8 cellular contexts compared by ENCODE assay signal in genomic region chr2:95122197-95122551, GRCh38. TPM values are rescaled to one million over a fixed set of nuclear protein-coding genes. Genes with fewer than 3 reads are reported as not detected.
DNase-seq lines count a peak whose midpoint lies in the region; ATAC-seq and TF ChIP-seq lines count a peak whose summit lies in the region.

No MANE protein-coding gene starts in this region.

- peak overlapping the region; percentile 76 for H2AFZ ChIP-seq in SU-DHL-6 (ENCODE audit: low read depth, low read length, severe bottlenecking)

- H3K4me3 ChIP-seq in SU-DHL-6 (ENCODE audit: insufficient read depth, low read length, poor library complexity, severe bottlenecking) (peak overlapping the region; percentile 70), right atrium auricular region (peak overlapping the region; percentile 73 to 95), spleen (peak overlapping the region; percentile 82 to 99 (median 95))

- peak overlapping the region; percentile 64 for H3K4me2 ChIP-seq in SU-DHL-6 (ENCODE audit: low read depth, low read length, poor library complexity, severe bottlenecking)

- no peaks in the 10 kb centered on the region for H4K20me1 ChIP-seq in SU-DHL-6 (ENCODE audit: low read depth, low read length)

- no peak for TF ChIP-seq POLR2A in spleen (IDR thresholded peaks at IDR 0.05)

- H3K36me3 ChIP-seq in SU-DHL-6 (ENCODE audit: low read length) (no peaks in the 10 kb centered on the region), right atrium auricular region (no peaks in the 10 kb centered on the region), spleen (peaks cover 0 to 7% (median 0%) of the 10 kb centered on the region in 6 donors)

- no peaks in the 10 kb centered on the region for H3F3A ChIP-seq in SU-DHL-6 (ENCODE audit: insufficient read depth)

- peak overlapping the region; percentile 86 for H3K9ac ChIP-seq in SU-DHL-6 (ENCODE audit: low read length)

- H3K27me3 ChIP-seq in SU-DHL-6 (ENCODE audit: low read length) (no peaks in the 10 kb centered on the region), right atrium auricular region (no peaks in the 10 kb centered on the region), spleen (replicated peaks in 1 of 7) (no peaks in the 10 kb centered on the region)

- H3K9me3 ChIP-seq in SU-DHL-6 (ENCODE audit: insufficient read depth, low read length): no peaks in the 10 kb centered on the region
- H3K9me3 ChIP-seq in right atrium auricular region: no peaks in the 10 kb centered on the region
- H3K9me3 ChIP-seq in spleen: no peaks in the 10 kb centered on the region

- TF ChIP-seq CTCF in SU-DHL-6 (IDR thresholded peaks at IDR 0.05; ENCODE audit: insufficient read depth, low read length, poor library complexity, severe bottlenecking) (no peak), right atrium auricular region (IDR thresholded peaks at IDR 0.05) (no peak), spleen (IDR thresholded peaks at IDR 0.05 in 8 of 11, conservative IDR thresholded peaks at IDR 0.05 in 3 of 11) (no peak), GM10266 (IDR thresholded peaks at IDR 0.05; ENCODE audit: control insufficient read depth, insufficient read depth, low read depth, missing control alignments) (no peak)

- H3K27ac ChIP-seq in SU-DHL-6 (ENCODE audit: low read depth, low read length) (no peak overlapping the region), right atrium auricular region (peak overlapping the region; percentile 90 to 93), spleen (peak overlapping the region; percentile 72 to 98 (median 96))

- DNase-seq in right atrium auricular region (ENCODE audit: low spot score): no peak
- DNase-seq in spleen: no peak
- no peak for DNase-seq in left lobe of liver (ENCODE audit: low spot score)
- no peak for DNase-seq in GM10266 (ENCODE audit: extremely low spot score)

- no peaks in the 10 kb centered on the region for H3K9me2 ChIP-seq in SU-DHL-6 (replicated peaks; ENCODE audit: insufficient read depth, low read length)

- peak; percentile 19 for ATAC-seq in GM18508 (IDR thresholded peaks at IDR 0.05; ENCODE audit: insufficient read depth, unreplicated experiment)
- peak; percentile 3 for ATAC-seq in HG02642 (IDR thresholded peaks at IDR 0.05; ENCODE audit: poor library complexity, unreplicated experiment)
- no peak for ATAC-seq in GM21360 (IDR thresholded peaks at IDR 0.05; ENCODE audit: unreplicated experiment)
- ATAC-seq in left lobe of liver: no peak

- intact Hi-C loops in spleen (cut with DNase I; ENCODE audit: low total_unique reads): loop anchor here (5.0 kb wide), 1 partner anchor 45 kb away; the partner anchor contains the start of gene ZNF2

- peaks cover 0 to 23% of the 10 kb centered on the region in 2 donors for H3K4me1 ChIP-seq in right atrium auricular region
- peaks cover 17 to 50% (median 40%) of the 10 kb centered on the region in 6 donors for H3K4me1 ChIP-seq in spleen

- 24 to 29% (median 28%) methylated on average over 5 of the region's 5 CpGs for WGBS in spleen, 5 donors

- peaks cover 39% of the 10 kb centered on the region for H3K79me2 ChIP-seq in SU-DHL-6 (ENCODE audit: insufficient read depth, low read length)

RNA-seq across cellular contexts. Expression of gene MRPS5, which starts 0.6 kb away (rescaled TPM):
- total RNA-seq in right atrium auricular region (10 to 100 TPM; 39.0 to 57.7 TPM), spleen (10 to 100 TPM; 37.5 to 63.6 (median 45.8) TPM), left lobe of liver (34.7 TPM)
- polyA plus RNA-seq in spleen: 10 to 100 TPM; 53.4 to 92.2 (median 82.7) TPM

RNA-seq across cellular contexts. Expression of gene ZNF514, which starts 37.5 kb away (rescaled TPM):
- total RNA-seq in right atrium auricular region: 1 to 10 TPM; 4.9 to 7.5 TPM
- total RNA-seq in spleen: 10 to 100 TPM; 14.7 to 23.1 (median 18.0) TPM
- 10 to 100 TPM in 2 of 3 donors, 1 to 10 TPM in 1; 8.3 to 12.6 (median 11.2) TPM for polyA plus RNA-seq in spleen
- total RNA-seq in left lobe of liver: 6.6 TPM

RNA-seq across cellular contexts. Expression of gene ZNF2, which starts 43.4 kb away (rescaled TPM):
- total RNA-seq in right atrium auricular region (1 to 10 TPM; 3.5 to 3.7 TPM), spleen (1 to 10 TPM; 4.0 to 8.3 (median 5.1) TPM), left lobe of liver (1.7 TPM)
- polyA plus RNA-seq in spleen: 1 to 10 TPM; 1.5 to 1.9 (median 1.5) TPM

Comparison
In these comparisons a context has a peak if more than half of its experiments do, and no peak if none do; other contexts are left out.
1. ATAC-seq: peak in GM18508 (single experiment) and HG02642 (single experiment); none in GM21360 (single experiment) and left lobe of liver (single experiment).
2. Peak in every context shown above with its lines, with median percentiles within 50 percentile points of each other: H3K4me3 ChIP-seq.